ENCODE assay signal across 9 cellular contexts in genomic region chr3:8416965-8417364, GRCh38.
DNase-seq lines count a peak whose midpoint lies in the region; TF ChIP-seq lines count a peak whose summit lies in the region.
"Had no signal": no experiment of that assay in that cellular context is flagged by ENCODE, and none has a peak within 500 bp of the region (broad histone marks: within the 10 kb centered on the region; RNA-seq: fewer than 3 reads in every experiment).

No MANE protein-coding gene starts in this region.

- H3K27ac ChIP-seq in brain microvascular endothelial cell, result no peak overlapping the region

- peak overlapping the region in 2 of 3 experiments; percentile 41 to 66 for H3K27ac Mint-ChIP-seq in nephron
- no peak overlapping the region for H3K27ac Mint-ChIP-seq in CD14-positive monocyte

- TF ChIP-seq CTCF in brain microvascular endothelial cell (IDR thresholded peaks at IDR 0.05; ENCODE audit: low read depth, low read length, missing control alignments) (no peak), nephron (IDR thresholded peaks at IDR 0.05; ENCODE audit: unreplicated experiment in 3 of 3) (no peak), CD14-positive monocyte (IDR thresholded peaks at IDR 0.05) (no peak)

- H3K9me3 Mint-ChIP-seq in nephron (no peaks in the 10 kb centered on the region), CD14-positive monocyte (peaks cover 0 to 2% (median 0%) of the 10 kb centered on the region in 7 donors)

- DNase-seq in NCI-H2029 (lab: John Stamatoyannopoulos, UW) (peak; percentile 34), NCI-H2029 treated with DMSO at 0.1 percent for 48 hours (lab: John Stamatoyannopoulos, UW) (no peak), HT-29 (ENCODE audit: low spot score) (peak; percentile 3), brain microvascular endothelial cell (peak; percentile 20), retina (no peak), CD14-positive monocyte (ENCODE audit: low spot score) (no peak), cerebellar cortex (ENCODE audit: low spot score) (no peak)
- DNase-seq: MG63 had no signal

- H3K4me3 Mint-ChIP-seq in nephron (no peak overlapping the region), CD14-positive monocyte (peak overlapping the region in 1 of 2 donors; percentile 60)

- intact Hi-C loops in CD14-positive monocyte (cut with micrococcal nuclease), result no loop called here

- in situ Hi-C loops in brain microvascular endothelial cell (cut with HindIII; ENCODE audit: low pct_ligation_motif_present, low sequenced_read_pairs), result no loop called here

- H3K27me3 Mint-ChIP-seq in nephron (ENCODE audit: low read depth) (peaks cover 8% of the 10 kb centered on the region), CD14-positive monocyte (ENCODE audit: low read depth in 3 of 3) (peaks cover 0 to 2% (median 0%) of the 10 kb centered on the region in 3 donors)

- no peak overlapping the region for H3K4me3 ChIP-seq in brain microvascular endothelial cell (ENCODE audit: low read depth, low read length)
- H3K4me3 ChIP-seq: MG63 had no signal

- H3K36me3 Mint-ChIP-seq in nephron (ENCODE audit: low read depth) (no peaks in the 10 kb centered on the region), CD14-positive monocyte (no peaks in the 10 kb centered on the region)

- H3K4me1 Mint-ChIP-seq in nephron, result peaks cover 23% of the 10 kb centered on the region
- peaks cover 5% of the 10 kb centered on the region for H3K4me1 Mint-ChIP-seq in CD14-positive monocyte

- H3K27me3 ChIP-seq in brain microvascular endothelial cell (replicated peaks), result no peaks in the 10 kb centered on the region
- H3K27me3 ChIP-seq: MG63 had no signal

- no peaks in the 10 kb centered on the region for H3K36me3 ChIP-seq in brain microvascular endothelial cell (replicated peaks)
- H3K36me3 ChIP-seq: MG63 had no signal

Comparison
In these comparisons a context has a peak if more than half of its experiments do, and no peak if none do; other contexts are left out.
1. DNase-seq: peak in NCI-H2029 (single experiment), HT-29 (single experiment) and brain microvascular endothelial cell (single experiment); none in NCI-H2029 treated with DMSO at 0.1 percent for 48 hours (single experiment), retina (single experiment), CD14-positive monocyte (single experiment) and cerebellar cortex (single experiment).
2. H3K27ac Mint-ChIP-seq: peak in nephron (2 of 3); none in CD14-positive monocyte (0 of 7).